Comparison of ENCODE assay signal across 9 cellular contexts in genomic region chr18:27378396-27379094, GRCh38.
A peak's percentile ranks its signal among the peaks of the same experiment; 100 is the strongest.
DNase-seq lines count a peak whose midpoint lies in the region; ATAC-seq and TF ChIP-seq lines count a peak whose summit lies in the region.
"Had no signal": no experiment of that assay in that cellular context is flagged by ENCODE, and none has a peak within 500 bp of the region (broad histone marks: within the 10 kb centered on the region; RNA-seq: fewer than 3 reads in every experiment).

No MANE protein-coding gene starts in this region.

- H3K9me3 Mint-ChIP-seq in endodermal cell = no peaks in the 10 kb centered on the region

- no peaks in the 10 kb centered on the region for H3K27me3 Mint-ChIP-seq in endodermal cell (ENCODE audit: insufficient read depth)

- H3K27ac Mint-ChIP-seq in endodermal cell = no peak overlapping the region

- no peak overlapping the region for H3K4me3 ChIP-seq in endodermal cell (ENCODE audit: low read length)

- H3K27me3 ChIP-seq in endodermal cell (ENCODE audit: control insufficient read depth, insufficient read depth, low read length, poor library complexity, severe bottlenecking) = no peaks in the 10 kb centered on the region

- peak; percentile 57 for ATAC-seq in GM19467 (IDR thresholded peaks at IDR 0.05; ENCODE audit: unreplicated experiment)

- peak; percentile 11 for DNase-seq in AG08395 (ENCODE audit: low spot score)
- peak; percentile 85 for DNase-seq in LHCN-M2 (ENCODE audit: low read depth)
- peak; percentile 93 for DNase-seq in glomerular visceral epithelial cell (ENCODE audit: extremely low spot score)
- DNase-seq in endodermal cell = no peak
- DNase-seq in iPS-NIHi11 (ENCODE audit: low spot score) = no peak
- no peak for DNase-seq in NCI-H1694 treated with DMSO at 0.1 percent for 48 hours (lab: John Stamatoyannopoulos, UW)
- no peak for DNase-seq in activated effector memory CD4-positive, alpha-beta T cell treated with Interleukin-2 at 50 U/mL for 16 hours
- DNase-seq: NCI-H82 had no signal

- H3K9me3 ChIP-seq in endodermal cell (ENCODE audit: control insufficient read depth, low read length) = no peaks in the 10 kb centered on the region

- H3K36me3 Mint-ChIP-seq in endodermal cell (ENCODE audit: low read depth) = no peaks in the 10 kb centered on the region

- WGBS in endodermal cell (ENCODE audit: insufficient coverage in 1 of 2, insufficient read length in 1 of 2), 2 experiments = 81% methylated on average over 2 of the region's 2 CpGs; no CpG with 5 or more reads in 1 of the 2 experiments

- no peaks in the 10 kb centered on the region for H3K36me3 ChIP-seq in endodermal cell (ENCODE audit: control insufficient read depth, insufficient read depth, low read length)

- no peak for TF ChIP-seq CTCF in endodermal cell (conservative IDR thresholded peaks at IDR 0.05)

- H3K9ac ChIP-seq in endodermal cell (ENCODE audit: extremely low read depth, low read length, poor library complexity, severe bottlenecking) = no peak overlapping the region

- H3K4me1 ChIP-seq in endodermal cell (ENCODE audit: control insufficient read depth, insufficient read depth, low read length) = peaks cover 2% of the 10 kb centered on the region

- H3K27ac ChIP-seq in endodermal cell (ENCODE audit: low read depth, low read length) = no peak overlapping the region

- H3K4me3 Mint-ChIP-seq in endodermal cell = no peak overlapping the region

- peaks cover 5% of the 10 kb centered on the region for H3K4me1 Mint-ChIP-seq in endodermal cell

Comparison
In these comparisons a context has a peak if more than half of its experiments do, and no peak if none do; other contexts are left out.
1. DNase-seq: peak in AG08395 (single experiment), LHCN-M2 (single experiment) and glomerular visceral epithelial cell (single experiment); none in endodermal cell (single experiment), iPS-NIHi11 (single experiment), NCI-H1694 treated with DMSO at 0.1 percent for 48 hours (single experiment) and activated effector memory CD4-positive, alpha-beta T cell treated with Interleukin-2 at 50 U/mL for 16 hours (single experiment).